Comparison of ENCODE assay signal across 8 cellular contexts in genomic region chr1:168354335-168355269, GRCh38.
DNase-seq lines count a peak whose midpoint lies in the region; TF ChIP-seq lines count a peak whose summit lies in the region.
"Not testable (repeated sequence)": the region's sequence is repeated elsewhere in the genome, so short reads cannot be mapped to it uniquely, and the experiment has no call there.

No MANE protein-coding gene starts in this region.

- not testable (repeated sequence) for H4K20me1 ChIP-seq in smooth muscle cell (ENCODE audit: low read depth)

- not testable (repeated sequence) for H3K9ac ChIP-seq in HUES48 (ENCODE audit: low read depth, low read length); smooth muscle cell (ENCODE audit: low read depth)

- H3F3A ChIP-seq in smooth muscle cell (ENCODE audit: low read depth), result not testable (repeated sequence)

- H3K79me2 ChIP-seq in smooth muscle cell (ENCODE audit: low read depth), result not testable (repeated sequence)

- H3K9me3 ChIP-seq in HUES48 (ENCODE audit: control insufficient read depth, insufficient read depth, low read length); smooth muscle cell (replicated peaks; ENCODE audit: low read depth): not testable (repeated sequence)

- not testable (repeated sequence) for H3K27me3 Mint-ChIP-seq in chondrocyte (ENCODE audit: low read depth); mesothelial cell of epicardium (ENCODE audit: low read depth)

- peak overlapping the region; percentile 75 for H3K27ac ChIP-seq in 22Rv1
- not testable (repeated sequence) for H3K27ac ChIP-seq in HUES48 (ENCODE audit: low read depth, low read length); smooth muscle cell (ENCODE audit: low read depth)

- not testable (repeated sequence) for H3K27me3 ChIP-seq in HUES48 (ENCODE audit: control insufficient read depth, insufficient read depth, low read length); smooth muscle cell (ENCODE audit: low read depth)

- not testable (repeated sequence) for H3K4me1 Mint-ChIP-seq in chondrocyte (ENCODE audit: low read depth); mesothelial cell of epicardium

- H2AFZ ChIP-seq in smooth muscle cell (ENCODE audit: low read depth), result not testable (repeated sequence)

- not testable (repeated sequence) for H3K9me3 Mint-ChIP-seq in chondrocyte (ENCODE audit: low read depth); mesothelial cell of epicardium

- WGBS in smooth muscle cell (ENCODE audit: low lambda C conversion rate), result 74% methylated on average over 34 of the region's 36 CpGs

- H3K4me2 ChIP-seq in smooth muscle cell, result peak overlapping the region; percentile 44

- not testable (repeated sequence) for H3K36me3 Mint-ChIP-seq in chondrocyte (ENCODE audit: low read depth); mesothelial cell of epicardium

- not testable (repeated sequence) for H3K4me1 ChIP-seq in HUES48 (ENCODE audit: control insufficient read depth, insufficient read depth, low read length); smooth muscle cell (ENCODE audit: low read depth)

- DNase-seq in NCI-H2029 (lab: John Stamatoyannopoulos, UW) (peak; percentile 6), NCI-H345 (lab: John Stamatoyannopoulos, UW) (peak; percentile 55), NCI-H82 (lab: John Stamatoyannopoulos, UW) (peak; percentile 76)
- DNase-seq in chondrocyte (ENCODE audit: low spot score); mesothelial cell of epicardium (ENCODE audit: low spot score in 2 of 2, unreplicated experiment in 2 of 2); smooth muscle cell (lab: John Stamatoyannopoulos, UW; ENCODE audit: unreplicated experiment): not testable (repeated sequence)

- H3K4me3 ChIP-seq in HUES48 (ENCODE audit: low read depth, low read length), result peak overlapping the region; percentile 37; the same call in 1 of the 2 replicates
- not testable (repeated sequence) for H3K4me3 ChIP-seq in smooth muscle cell

- TF ChIP-seq CTCF in 22Rv1 (IDR thresholded peaks at IDR 0.05), result 0 out of 2 replicates have a peak, but pooled peaks have one; percentile 7
- not testable (repeated sequence) for TF ChIP-seq CTCF in chondrocyte (IDR thresholded peaks at IDR 0.05); mesothelial cell of epicardium (IDR thresholded peaks at IDR 0.05; ENCODE audit: unreplicated experiment); smooth muscle cell (IDR thresholded peaks at IDR 0.05; ENCODE audit: borderline replicate concordance, insufficient read depth, poor library complexity, severe bottlenecking)

- H3K27ac Mint-ChIP-seq in chondrocyte (ENCODE audit: unreplicated experiment); mesothelial cell of epicardium: not testable (repeated sequence)

- H3K36me3 ChIP-seq in HUES48 (ENCODE audit: control insufficient read depth, insufficient read depth, low read length); smooth muscle cell (ENCODE audit: low read depth): not testable (repeated sequence)

- peak overlapping the region; percentile 28 for H3K4me3 Mint-ChIP-seq in chondrocyte (ENCODE audit: unreplicated experiment)
- H3K4me3 Mint-ChIP-seq in mesothelial cell of epicardium, result peak overlapping the region; percentile 39
